Comparison of ENCODE assay signal across 12 cellular contexts in genomic region chr5:14488697-14489096, GRCh38.
"Had no signal": no experiment of that assay in that cellular context is flagged by ENCODE, and none has a peak within 500 bp of the region (broad histone marks: within the 10 kb centered on the region; RNA-seq: fewer than 3 reads in every experiment).

No MANE protein-coding gene starts in this region.

- ATAC-seq: activated CD8-positive, alpha-beta T cell treated with anti-CD3 and anti-CD28 coated beads for 36 hours; body of pancreas; pancreas had no signal

- H3K27me3 Mint-ChIP-seq: activated CD8-positive, alpha-beta T cell treated with anti-CD3 and anti-CD28 coated beads for 36 hours had no signal

- H3K9me3 ChIP-seq: adrenal gland, body of pancreas, pancreas, tibial nerve, vagina had no signal

- H3K4me1 ChIP-seq: body of pancreas, pancreas had no signal

- H3K9me3 Mint-ChIP-seq: activated CD8-positive, alpha-beta T cell treated with anti-CD3 and anti-CD28 coated beads for 36 hours had no signal

- FAIRE-seq: pancreas, small intestine had no signal

- H3K4me3 Mint-ChIP-seq: activated CD8-positive, alpha-beta T cell treated with anti-CD3 and anti-CD28 coated beads for 36 hours had no signal

- H3K27ac ChIP-seq: body of pancreas, pancreas, vagina had no signal

- DNase-seq: activated CD8-positive, alpha-beta memory T cell treated with anti-CD3 and anti-CD28 coated beads, Interleukin-2, amount 50 U/mL, for 48 hours; activated CD8-positive, alpha-beta T cell treated with anti-CD3 and anti-CD28 coated beads for 36 hours; activated naive CD4-positive, alpha-beta T cell; body of pancreas; central memory CD4-positive, alpha-beta T cell; dermis blood vessel endothelial cell; mesendoderm; small intestine had no signal

- H3K4me3 ChIP-seq: adrenal gland, body of pancreas, pancreas, tibial nerve, vagina had no signal

- H3K27ac Mint-ChIP-seq: activated CD8-positive, alpha-beta T cell treated with anti-CD3 and anti-CD28 coated beads for 36 hours had no signal

- H3K27me3 ChIP-seq: adrenal gland, body of pancreas, pancreas, tibial nerve, vagina had no signal
